ENCODE assay signal across 11 cellular contexts in genomic region chr1:66711420-66711819, GRCh38. TPM values are rescaled to one million over a fixed set of nuclear protein-coding genes. Genes with fewer than 3 reads are reported as not detected.
A peak's percentile ranks its signal among the peaks of the same experiment; 100 is the strongest.
DNase-seq lines count a peak whose midpoint lies in the region; ATAC-seq and TF ChIP-seq lines count a peak whose summit lies in the region.
"Had no signal": no experiment of that assay in that cellular context is flagged by ENCODE, and none has a peak within 500 bp of the region (broad histone marks: within the 10 kb centered on the region; RNA-seq: fewer than 3 reads in every experiment).

No MANE protein-coding gene starts in this region.

- H3K27ac ChIP-seq in mammary epithelial cell (ENCODE audit: insufficient read depth, low read depth, low read length): no peak overlapping the region
- H3K27ac ChIP-seq in osteoblast (ENCODE audit: low read depth, low read length): no peak overlapping the region
- H3K27ac ChIP-seq: pancreas had no signal

- no peaks in the 10 kb centered on the region for H3K4me1 ChIP-seq in mammary epithelial cell (ENCODE audit: insufficient read depth, low read length)
- H3K4me1 ChIP-seq in osteoblast (ENCODE audit: insufficient read depth, low read length): no peaks in the 10 kb centered on the region
- H3K4me1 ChIP-seq: pancreas had no signal

- no peaks in the 10 kb centered on the region for H4K20me1 ChIP-seq in mammary epithelial cell (ENCODE audit: insufficient read depth, low read length)
- no peaks in the 10 kb centered on the region for H4K20me1 ChIP-seq in osteoblast (ENCODE audit: insufficient read depth, low read length)

- no TSS peak for BruUV-seq in mammary epithelial cell (replicated peaks; lab: Mats Ljungman, UMichigan)

- H3K27me3 ChIP-seq in mammary epithelial cell (ENCODE audit: insufficient read depth, low read length) (peaks cover 8% of the 10 kb centered on the region), osteoblast (ENCODE audit: insufficient read depth, low read length) (no peaks in the 10 kb centered on the region)
- H3K27me3 ChIP-seq: pancreas had no signal

- H3K4me2 ChIP-seq in mammary epithelial cell (ENCODE audit: insufficient read depth, low read depth, low read length) (no peak overlapping the region), osteoblast (ENCODE audit: insufficient read depth, low read length) (no peak overlapping the region)

- peak; percentile 19 to 33 for TF ChIP-seq CTCF in mammary epithelial cell (conservative IDR thresholded peaks at IDR 0.05 in 1 of 2, IDR thresholded peaks at IDR 0.05 in 1 of 2; ENCODE audit: extremely low read depth in 1 of 2, insufficient read depth in 1 of 2, low read depth in 1 of 2, low read length in 2 of 2)
- peak; percentile 59 for TF ChIP-seq CTCF in osteoblast (IDR thresholded peaks at IDR 0.05; ENCODE audit: extremely low read depth, low read depth, low read length)

- H3K36me3 ChIP-seq in mammary epithelial cell (ENCODE audit: insufficient read depth, low read length): no peaks in the 10 kb centered on the region
- no peaks in the 10 kb centered on the region for H3K36me3 ChIP-seq in osteoblast (ENCODE audit: insufficient read depth, low read length)
- H3K36me3 ChIP-seq: pancreas had no signal

- H2AFZ ChIP-seq in mammary epithelial cell (ENCODE audit: low read depth, low read length) (no peak overlapping the region), osteoblast (ENCODE audit: low read length) (no peak overlapping the region)

- CTCF ChIA-PET in mammary epithelial cell (lab: Charles Lee; ENCODE audit: low non-redundant PET): no interaction called here

- intact Hi-C loops in mammary epithelial cell (cut with micrococcal nuclease): loop anchor here (5.0 to 10.0 kb wide), 3 partner anchors 209 to 757 kb away; no protein-coding TSS in a partner anchor

- H3K79me2 ChIP-seq in mammary epithelial cell (ENCODE audit: insufficient read depth, low read length) (no peaks in the 10 kb centered on the region), osteoblast (ENCODE audit: insufficient read depth, low read length) (no peaks in the 10 kb centered on the region)

- peak; percentile 9 for DNase-seq in NCI-H1436 (lab: John Stamatoyannopoulos, UW)
- DNase-seq in NCI-H1436 treated with DMSO at 0.1 percent for 48 hours (lab: John Stamatoyannopoulos, UW): no peak
- DNase-seq in NCI-H460 (ENCODE audit: extremely low read depth, low read depth): peak; percentile 32
- DNase-seq in mammary epithelial cell: no peak
- DNase-seq in osteoblast (ENCODE audit: insufficient read length, low spot score, missing footprints): peak; percentile 4
- no peak for DNase-seq in middle frontal gyrus (ENCODE audit: extremely low spot score, low spot score)
- DNase-seq in NCI-H345 (lab: John Stamatoyannopoulos, UW): no peak
- DNase-seq: NCI-H2081 treated with DMSO at 0.1 percent for 48 hours, pancreas, T1000 had no signal

- WGBS in mammary epithelial cell (ENCODE audit: low coverage, missing lambda C conversion rate): 46% methylated on average over 2 of the region's 2 CpGs

- in situ Hi-C loops in mammary epithelial cell (cut with MboI; ENCODE audit: low sequenced_read_pairs in 2 of 2): no loop called here

- H3K9me3 ChIP-seq in mammary epithelial cell (replicated peaks; ENCODE audit: insufficient read depth, low read length): no peaks in the 10 kb centered on the region
- no peaks in the 10 kb centered on the region for H3K9me3 ChIP-seq in osteoblast (ENCODE audit: low read depth, low read length)
- H3K9me3 ChIP-seq: pancreas had no signal

- ATAC-seq in HG02981 (IDR thresholded peaks at IDR 0.05; ENCODE audit: unreplicated experiment): no peak
- ATAC-seq: pancreas had no signal

- dilution Hi-C loops in mammary epithelial cell (cut with HindIII; ENCODE audit: low sequenced_read_pairs): no loop called here

- no peak overlapping the region for H3K4me3 ChIP-seq in mammary epithelial cell (replicated peaks in 1 of 3; ENCODE audit: insufficient read depth in 1 of 3, low read depth in 2 of 3, low read length in 3 of 3)
- H3K4me3 ChIP-seq in osteoblast (ENCODE audit: insufficient read depth, low read length): no peak overlapping the region
- H3K4me3 ChIP-seq: pancreas had no signal

- no peak overlapping the region for H3K9ac ChIP-seq in mammary epithelial cell (ENCODE audit: insufficient read depth, low read length)

RNA-seq across cellular contexts. Expression of gene DYNLT5, which starts 40.8 kb away (rescaled TPM):
- not detected in 2 replicates for total RNA-seq in NCI-H460 (2014; rRNA removed; shearing (Covaris generic))
- not detected in 2 replicates for polyA plus RNA-seq in NCI-H460 (2014; cell fraction: nucleus; rRNA removed)
- total RNA-seq in mammary epithelial cell (not detected), osteoblast (1.2 and 1.4 TPM in 2 replicates)
- polyA plus RNA-seq in mammary epithelial cell: not detected
- not detected for polyA minus RNA-seq in mammary epithelial cell

Comparison
In these comparisons a context has a peak if more than half of its experiments do, and no peak if none do; other contexts are left out.
1. DNase-seq: peak in NCI-H1436 (single experiment), NCI-H460 (single experiment) and osteoblast (single experiment); none in NCI-H1436 treated with DMSO at 0.1 percent for 48 hours (single experiment), mammary epithelial cell (single experiment), middle frontal gyrus (single experiment) and NCI-H345 (single experiment).